ENCODE assay signal across 8 cellular contexts in the genomic region with DNA sequence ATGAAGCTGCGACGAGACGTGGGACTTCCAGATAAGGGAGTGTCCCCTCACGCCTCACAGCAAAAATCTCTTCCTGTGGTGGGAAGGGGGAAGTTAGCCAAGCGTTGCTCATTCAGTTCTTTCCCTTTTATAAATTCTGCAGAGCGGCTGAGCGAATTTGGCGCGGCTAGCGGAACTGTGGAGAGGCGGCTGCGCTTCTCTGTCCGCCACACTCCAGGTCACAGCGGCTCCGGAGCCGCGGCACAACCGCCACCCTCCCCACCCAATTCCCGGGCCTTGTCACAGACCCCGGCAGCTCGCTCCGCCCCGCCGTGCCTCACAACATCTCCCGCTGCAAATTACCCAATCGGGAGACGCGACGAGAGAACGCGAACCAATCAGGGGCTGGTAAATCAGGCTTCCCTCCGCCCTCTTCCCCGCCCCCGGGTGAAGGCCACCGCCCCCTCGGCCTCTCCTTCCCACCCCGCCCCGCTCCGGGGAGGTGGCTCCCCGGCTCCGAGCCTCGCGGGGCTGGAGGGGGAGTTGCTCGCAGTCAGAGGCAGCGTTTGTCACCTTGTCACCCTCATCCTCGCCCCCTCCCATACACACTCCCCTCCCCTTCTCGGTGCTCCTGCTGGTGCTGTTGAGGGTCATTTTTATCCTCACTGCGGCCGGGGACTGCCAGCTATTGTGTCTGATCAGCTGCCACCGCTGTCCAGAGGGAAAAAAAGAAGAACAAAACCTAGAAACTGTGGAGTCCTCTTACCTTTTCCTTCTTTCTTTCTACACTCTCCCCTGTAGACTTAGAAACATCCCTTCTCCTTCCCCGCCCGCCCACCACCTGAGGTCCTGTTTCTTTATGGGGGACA. TPM values are rescaled to one million over a fixed set of nuclear protein-coding genes. Genes with fewer than 3 reads are reported as not detected.
DNase-seq lines count a peak whose midpoint lies in the region; ATAC-seq and TF ChIP-seq lines count a peak whose summit lies in the region.

No MANE protein-coding gene starts in this region.

- peak overlapping the region; percentile 77 for H3K27ac ChIP-seq in osteoblast (ENCODE audit: low read depth, low read length)
- H3K27ac ChIP-seq in thoracic aorta, result peak overlapping the region; percentile 95 to 98

- peak overlapping the region; percentile 97 for H2AFZ ChIP-seq in osteoblast (ENCODE audit: low read length)

- H3K4me1 Mint-ChIP-seq in activated naive CD8-positive, alpha-beta T cell treated with anti-CD3 and anti-CD28 coated beads for 36 hours, result peaks cover 23% of the 10 kb centered on the region

- peak; percentile 85 for ATAC-seq in HG02642 (IDR thresholded peaks at IDR 0.05; ENCODE audit: poor library complexity, unreplicated experiment)
- ATAC-seq in thoracic aorta (ENCODE audit: insufficient number of reproducible peaks, low FRiP score, low read depth), result peak; percentile 95

- peak overlapping the region; percentile 80 for H3K27ac Mint-ChIP-seq in activated naive CD8-positive, alpha-beta T cell treated with anti-CD3 and anti-CD28 coated beads for 36 hours

- H3K4me2 ChIP-seq in osteoblast (ENCODE audit: insufficient read depth, low read length), result peak overlapping the region; percentile 100

- H3K9me3 Mint-ChIP-seq in activated naive CD8-positive, alpha-beta T cell treated with anti-CD3 and anti-CD28 coated beads for 36 hours, result no peaks in the 10 kb centered on the region

- intact Hi-C loops in head of caudate nucleus (cut with DNase I), result loop anchor here (5.0 to 10.0 kb wide), 4 partner anchors 80 to 293 kb away; a partner anchor contains a TSS

- peaks cover 22% of the 10 kb centered on the region for H3K4me1 ChIP-seq in osteoblast (ENCODE audit: insufficient read depth, low read length)
- peaks cover 2 to 14% of the 10 kb centered on the region in 2 donors for H3K4me1 ChIP-seq in thoracic aorta (ENCODE audit: control insufficient read depth in 1 of 2, low read depth in 2 of 2)

- H3K27me3 ChIP-seq in osteoblast (ENCODE audit: insufficient read depth, low read length) (no peaks in the 10 kb centered on the region), thoracic aorta (replicated peaks; ENCODE audit: insufficient read depth) (no peaks in the 10 kb centered on the region)

- peak; percentile 78 for TF ChIP-seq POLR2A in GM10847 (IDR thresholded peaks at IDR 0.05; ENCODE audit: extremely low read depth, insufficient read length)

- H3K27me3 Mint-ChIP-seq in activated naive CD8-positive, alpha-beta T cell treated with anti-CD3 and anti-CD28 coated beads for 36 hours, result no peaks in the 10 kb centered on the region

- H4K20me1 ChIP-seq in osteoblast (ENCODE audit: insufficient read depth, low read length), result peaks cover 9% of the 10 kb centered on the region

- H3K36me3 ChIP-seq in osteoblast (ENCODE audit: insufficient read depth, low read length) (no peaks in the 10 kb centered on the region), thoracic aorta (no peaks in the 10 kb centered on the region)

- H3K4me3 Mint-ChIP-seq in activated naive CD8-positive, alpha-beta T cell treated with anti-CD3 and anti-CD28 coated beads for 36 hours, result peak overlapping the region; percentile 85

- H3K36me3 Mint-ChIP-seq in activated naive CD8-positive, alpha-beta T cell treated with anti-CD3 and anti-CD28 coated beads for 36 hours, result peaks cover 1% of the 10 kb centered on the region

- TF ChIP-seq CTCF in osteoblast (IDR thresholded peaks at IDR 0.05; ENCODE audit: extremely low read depth, low read depth, low read length), result no peak
- no peak for TF ChIP-seq CTCF in thoracic aorta (IDR thresholded peaks at IDR 0.05)

- H3K9me3 ChIP-seq in osteoblast (ENCODE audit: low read depth, low read length), result no peaks in the 10 kb centered on the region
- no peaks in the 10 kb centered on the region for H3K9me3 ChIP-seq in thoracic aorta

- DNase-seq in NCI-H1105 (lab: John Stamatoyannopoulos, UW), result peak; percentile 89
- peak; percentile 26 for DNase-seq in SKM-1 (lab: John Stamatoyannopoulos, UW; ENCODE audit: unreplicated experiment)
- DNase-seq in activated naive CD8-positive, alpha-beta T cell treated with anti-CD3 and anti-CD28 coated beads for 36 hours, result peak; percentile 93
- peak; percentile 98 to 100 (median 99) for DNase-seq in head of caudate nucleus
- DNase-seq in osteoblast (ENCODE audit: insufficient read length, low spot score, missing footprints), result peak; percentile 99
- peak; percentile 93 for DNase-seq in thoracic aorta (ENCODE audit: low spot score)

- peak overlapping the region; percentile 91 for H3K4me3 ChIP-seq in osteoblast (ENCODE audit: insufficient read depth, low read length)
- peak overlapping the region; percentile 97 for H3K4me3 ChIP-seq in thoracic aorta

- H3K79me2 ChIP-seq in osteoblast (ENCODE audit: insufficient read depth, low read length), result peaks cover 39% of the 10 kb centered on the region

RNA-seq across cellular contexts. Expression of a gene that starts 0.9 kb away (rescaled TPM):
- 10 to 100 TPM; 22.1 to 22.4 TPM for total RNA-seq in activated naive CD8-positive, alpha-beta T cell treated with anti-CD3 and anti-CD28 coated beads for 36 hours
- total RNA-seq in osteoblast (140 and 165 TPM in 2 replicates), thoracic aorta (100 to 1,000 TPM in 1 of 2 donors, 10 to 100 TPM in 1; 95.6 to 101 TPM)

Comparison
In these comparisons a context has a peak if more than half of its experiments do, and no peak if none do; other contexts are left out.
1. Peak in every context shown above with its lines: DNase-seq, ATAC-seq, H3K4me3 ChIP-seq and H3K27ac ChIP-seq.
2. DNase-seq: peak in every context shown above with its lines; median percentile 99 in head of caudate nucleus; 99 in osteoblast; 93 in activated naive CD8-positive, alpha-beta T cell treated with anti-CD3 and anti-CD28 coated beads for 36 hours; 93 in thoracic aorta; 89 in NCI-H1105; 26 in SKM-1.